Comparison of ENCODE assay signal across 11 cellular contexts in genomic region chr12:117033382-117034045, GRCh38.
DNase-seq lines count a peak whose midpoint lies in the region; ATAC-seq, FAIRE-seq and TF ChIP-seq lines count a peak whose summit lies in the region.
"Had no signal": no experiment of that assay in that cellular context is flagged by ENCODE, and none has a peak within 500 bp of the region (broad histone marks: within the 10 kb centered on the region; RNA-seq: fewer than 3 reads in every experiment).

No MANE protein-coding gene starts in this region.

- TF ChIP-seq CTCF in K562 (IDR thresholded peaks at IDR 0.05 in 2 of 3, conservative IDR thresholded peaks at IDR 0.05 in 1 of 3; ENCODE audit: insufficient read depth in 2 of 3, low read depth in 1 of 3, low read length in 3 of 3): no peak
- TF ChIP-seq CTCF in upper lobe of right lung (IDR thresholded peaks at IDR 0.05): no peak

- no peak for TF ChIP-seq EP300 in K562 (IDR thresholded peaks at IDR 0.05; ENCODE audit: low read length)

- ATAC-seq in Right ventricle myocardium inferior: peak; percentile 43
- no peak for ATAC-seq in K562
- peak; percentile 42 for ATAC-seq in upper lobe of right lung

- peaks cover 3% of the 10 kb centered on the region for H3K9me1 ChIP-seq in K562 (ENCODE audit: control insufficient read depth, insufficient read depth, low read length)

- TF ChIP-seq POLR2A in K562 (conservative IDR thresholded peaks at IDR 0.05): no peak

- no peaks in the 10 kb centered on the region for H3K79me2 ChIP-seq in K562 (ENCODE audit: control insufficient read depth, insufficient read depth, low read length)

- WGBS in K562 (ENCODE audit: insufficient coverage, low coverage, missing lambda C conversion rate): 66% methylated on average over 18 of the region's 19 CpGs

- no peak for TF ChIP-seq RAD21 in K562 (CRISPR knock-in tag; conservative IDR thresholded peaks at IDR 0.05 in 1 of 2, IDR thresholded peaks at IDR 0.05 in 1 of 2)

- peaks cover 8 to 35% of the 10 kb centered on the region in 2 experiments; a peak in 4 of 5 replicates for H3K4me1 ChIP-seq in K562 (replicated peaks in 1 of 2; ENCODE audit: control insufficient read depth in 2 of 2, insufficient read depth in 2 of 2, low read length in 2 of 2)
- no peaks in the 10 kb centered on the region for H3K4me1 ChIP-seq in upper lobe of right lung

- H3K27ac ChIP-seq in K562 (ENCODE audit: extremely low read depth, low read depth, low read length): no peak overlapping the region
- H3K27ac ChIP-seq in upper lobe of right lung: no peak overlapping the region

- peak overlapping the region in 1 of 2 experiments; percentile 56; a peak in 1 of 4 replicates for H3K9ac ChIP-seq in K562 (ENCODE audit: insufficient read depth in 1 of 2, low read depth in 2 of 2, low read length in 2 of 2)

- intact Hi-C loops in Right ventricle myocardium inferior (cut with DNase I) (no loop called here), cardiac septum (cut with DNase I) (no loop called here), K562 (cut with micrococcal nuclease) (no loop called here), upper lobe of right lung (cut with DNase I) (loop anchor here (10.0 kb wide), 1 partner anchor 811 kb away; no protein-coding TSS in a partner anchor)

- H3K27me3 ChIP-seq in K562 (ENCODE audit: control insufficient read depth in 2 of 2, insufficient read depth in 2 of 2, low read length in 2 of 2): no peaks in the 10 kb centered on the region
- peaks cover 6% of the 10 kb centered on the region for H3K27me3 ChIP-seq in upper lobe of right lung

- CTCF ChIA-PET in K562 (lab: Yijun Ruan, JAX; ENCODE audit: low intra/inter-chr PET ratio): no interaction called here

- POLR2A ChIA-PET in K562 (lab: Yijun Ruan, JAX): interaction anchor here (0.7 to 1.1 kb wide), 2 partner anchors 9 to 55 kb away, joined by 3 to 8 read pairs; no protein-coding TSS in a partner anchor

- 0 out of 2 replicates have a peak overlapping the region, but pooled peaks have one; percentile 1 for H3K4me2 ChIP-seq in K562 (ENCODE audit: insufficient read depth, low read length)

- H2AFZ ChIP-seq in K562 (ENCODE audit: low read depth, low read length): no peak overlapping the region

- H4K20me1 ChIP-seq in K562 (replicated peaks; ENCODE audit: control insufficient read depth, insufficient read depth, low read length): no peaks in the 10 kb centered on the region

- peaks cover 3% of the 10 kb centered on the region; the same call in 1 of the 3 replicates for H3K36me3 ChIP-seq in K562 (ENCODE audit: control insufficient read depth, insufficient read depth, low read length)
- peaks cover 3% of the 10 kb centered on the region for H3K36me3 ChIP-seq in upper lobe of right lung

- in situ Hi-C loops in K562 (cut with MboI): no loop called here

- H3K4me3 ChIP-seq in K562 (no peak overlapping the region), upper lobe of right lung (no peak overlapping the region)

- DNase-seq in Right ventricle myocardium inferior (ENCODE audit: missing footprints) (no peak), cardiac septum (ENCODE audit: low spot score) (no peak), K562 (ENCODE audit: extremely low read depth in 1 of 4, low spot score in 3 of 4) (no peak), left kidney (ENCODE audit: low read depth, low spot score) (peak; percentile 88), upper lobe of right lung (no peak), NOMO-1 (lab: John Stamatoyannopoulos, UW; ENCODE audit: unreplicated experiment in 2 of 2) (no peak)
- no peak for DNase-seq in stimulated activated naive CD4-positive, alpha-beta T cell (lab: John Stamatoyannopoulos, UW)
- DNase-seq in activated naive CD4-positive, alpha-beta T cell (lab: John Stamatoyannopoulos, UW): no peak
- DNase-seq: activated CD4-positive, CD25-positive, alpha-beta regulatory T cell treated with anti-CD3 and anti-CD28 coated beads, Interleukin-2, amount 50 U/mL, for 72 hours; foreskin melanocyte; SHP77 treated with DMSO at 0.1 percent for 48 hours had no signal

- no peak for FAIRE-seq in K562 (lab: Jason Lieb, UNC)

- BruUV-seq in K562 (replicated peaks; lab: Mats Ljungman, UMichigan): no TSS peak

- H3K9me3 ChIP-seq in K562 (replicated peaks; ENCODE audit: control insufficient read depth, insufficient read depth, low read depth, low read length): no peaks in the 10 kb centered on the region
- H3K9me3 ChIP-seq in upper lobe of right lung: no peaks in the 10 kb centered on the region

TF ChIP-seq in K562, 482 proteins besides CTCF, POLR2A, EP300 and RAD21:
- TF ChIP-seq HMBOX1 (IDR thresholded peaks at IDR 0.05): no peak
- no peak for TF ChIP-seq FUS (optimal IDR thresholded peaks at IDR 0.05; ENCODE audit: low read depth, low read length)
- no peak for TF ChIP-seq ZNF224 (CRISPR knock-in tag; IDR thresholded peaks at IDR 0.05)
- TF ChIP-seq CREM (IDR thresholded peaks at IDR 0.05; ENCODE audit: low read depth): no peak
- no peak for TF ChIP-seq TCFL5 (CRISPR knock-in tag; conservative IDR thresholded peaks at IDR 0.05)
- no peak for TF ChIP-seq POLR2AphosphoS2 (IDR thresholded peaks at IDR 0.05; ENCODE audit: low read length)
- TF ChIP-seq IRF9 (tag; IDR thresholded peaks at IDR 0.05): no peak
- no peak for TF ChIP-seq ZNF354B (CRISPR knock-in tag; IDR thresholded peaks at IDR 0.05)
- TF ChIP-seq TCF15 (CRISPR knock-in tag; IDR thresholded peaks at IDR 0.05): no peak
- no peak for TF ChIP-seq GATA2 (CRISPR knock-in tag; IDR thresholded peaks at IDR 0.05)
- no peak for TF ChIP-seq ASH1L (IDR thresholded peaks at IDR 0.05; ENCODE audit: borderline replicate concordance, low read depth, partially characterized antibody)
